Comparison of ENCODE assay signal across 17 cellular contexts in genomic region chr10:85614981-85615380, GRCh38.
DNase-seq lines count a peak whose midpoint lies in the region; ATAC-seq and TF ChIP-seq lines count a peak whose summit lies in the region.
"Had no signal": no experiment of that assay in that cellular context is flagged by ENCODE, and none has a peak within 500 bp of the region (broad histone marks: within the 10 kb centered on the region; RNA-seq: fewer than 3 reads in every experiment).

No MANE protein-coding gene starts in this region.

- H3K27me3 ChIP-seq in right atrium auricular region = no peaks in the 10 kb centered on the region
- H3K27me3 ChIP-seq in vagina = no peaks in the 10 kb centered on the region
- H3K27me3 ChIP-seq: BLaER1 treated with 17β-estradiol and CSF1 and Interleukin-3, amounts not matched to agents 10 nM and 100 nM had no signal

- H3K9me3 ChIP-seq in right atrium auricular region (no peaks in the 10 kb centered on the region), vagina (no peaks in the 10 kb centered on the region)
- H3K9me3 ChIP-seq: BLaER1 treated with 17β-estradiol and CSF1 and Interleukin-3, amounts not matched to agents 10 nM and 100 nM had no signal

- no peaks in the 10 kb centered on the region for H3K4me1 ChIP-seq in right atrium auricular region
- peaks cover 5% of the 10 kb centered on the region for H3K4me1 ChIP-seq in vagina

- TF ChIP-seq POLR2A in vagina (IDR thresholded peaks at IDR 0.05) = no peak

- H3K36me3 ChIP-seq in right atrium auricular region (no peaks in the 10 kb centered on the region), vagina (no peaks in the 10 kb centered on the region)
- H3K36me3 ChIP-seq: BLaER1 treated with 17β-estradiol and CSF1 and Interleukin-3, amounts not matched to agents 10 nM and 100 nM had no signal

- intact Hi-C loops in Right ventricle myocardium inferior (cut with DNase I) (no loop called here), vagina (cut with DNase I) (no loop called here)

- H3K27ac ChIP-seq in right atrium auricular region (no peak overlapping the region), vagina (no peak overlapping the region)
- H3K27ac ChIP-seq: BLaER1 treated with 17β-estradiol and CSF1 and Interleukin-3, amounts not matched to agents 10 nM and 100 nM; GM23248 had no signal

- H3K4me3 ChIP-seq in right atrium auricular region (no peak overlapping the region), vagina (no peak overlapping the region)
- H3K4me3 ChIP-seq: BLaER1 treated with 17β-estradiol and CSF1 and Interleukin-3, amounts not matched to agents 10 nM and 100 nM; GM23248 had no signal

- DNase-seq in right atrium auricular region (ENCODE audit: low spot score) = peak; percentile 13
- no peak for DNase-seq in Right ventricle myocardium inferior (ENCODE audit: missing footprints)
- DNase-seq in RPMI7951 (ENCODE audit: low read depth) = peak; percentile 3
- DNase-seq in islet precursor cell = peak; percentile 54
- peak; percentile 61 to 81 for DNase-seq in vagina (ENCODE audit: extremely low spot score in 2 of 2)
- no peak for DNase-seq in NCI-H1417 treated with DMSO at 0.1 percent for 48 hours (lab: John Stamatoyannopoulos, UW)
- DNase-seq in NCI-H2107 treated with DMSO at 0.1 percent for 48 hours (lab: John Stamatoyannopoulos, UW; ENCODE audit: unreplicated experiment) = no peak
- DNase-seq: ACHN; Calu3; CD4-positive, CD25-positive, alpha-beta regulatory T cell; DMS 273 treated with DMSO at 0.1 percent for 48 hours; DMS79; GF-D8; GM23248 had no signal

- no peak for TF ChIP-seq CTCF in right atrium auricular region (IDR thresholded peaks at IDR 0.05)
- TF ChIP-seq CTCF in vagina (IDR thresholded peaks at IDR 0.05) = no peak

- no peak for ATAC-seq in Right ventricle myocardium inferior
- no peak for ATAC-seq in HG02642 (IDR thresholded peaks at IDR 0.05; ENCODE audit: poor library complexity, unreplicated experiment)
- ATAC-seq: HepG2 had no signal

Comparison
In these comparisons a context has a peak if more than half of its experiments do, and no peak if none do; other contexts are left out.
1. DNase-seq: peak in right atrium auricular region (single experiment), RPMI7951 (single experiment), islet precursor cell (single experiment) and vagina (2 of 2); none in Right ventricle myocardium inferior (single experiment), NCI-H1417 treated with DMSO at 0.1 percent for 48 hours (single experiment) and NCI-H2107 treated with DMSO at 0.1 percent for 48 hours (single experiment).